In the genomic region with DNA sequence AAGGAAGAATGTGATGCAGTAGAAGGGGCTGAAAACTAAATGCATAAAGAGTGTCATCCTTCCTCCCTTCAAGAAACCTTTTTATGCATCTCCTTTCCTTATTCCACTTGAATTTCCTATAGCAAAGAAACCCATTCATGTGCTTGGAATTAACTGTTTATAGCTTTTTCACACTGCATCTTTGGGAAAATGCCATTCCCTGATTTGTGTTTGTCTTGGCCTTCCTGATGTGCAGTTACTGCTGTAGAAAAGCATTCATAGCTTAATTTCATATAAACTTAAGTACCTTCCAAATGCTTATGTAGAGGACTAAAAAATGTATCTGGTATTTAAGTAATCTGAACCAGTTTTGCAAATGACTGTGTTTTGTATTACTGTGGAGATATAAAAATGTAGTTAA, we compare ENCODE assay signal across 19 cellular contexts.
DNase-seq lines count a peak whose midpoint lies in the region; ATAC-seq and TF ChIP-seq lines count a peak whose summit lies in the region.
"Had no signal": no experiment of that assay in that cellular context is flagged by ENCODE, and none has a peak within 500 bp of the region (broad histone marks: within the 10 kb centered on the region; RNA-seq: fewer than 3 reads in every experiment).

No MANE protein-coding gene starts in this region.

- H3K9me3 ChIP-seq in MG63: peaks cover 22% of the 10 kb centered on the region
- H3K9me3 ChIP-seq: BE2C, HAP-1 had no signal

- CTCF ChIA-PET in AG04449 (lab: Yijun Ruan, JAX): no interaction called here

- H3K9me3 Mint-ChIP-seq in chondrocyte (ENCODE audit: low read depth): peaks cover 8% of the 10 kb centered on the region

- peaks cover 18% of the 10 kb centered on the region for H3K27me3 Mint-ChIP-seq in chondrocyte (ENCODE audit: low read depth)

- no peaks in the 10 kb centered on the region for H3K36me3 Mint-ChIP-seq in chondrocyte (ENCODE audit: low read depth)
- H3K36me3 Mint-ChIP-seq: CD14-positive monocyte had no signal

- H3K27ac Mint-ChIP-seq in chondrocyte (ENCODE audit: unreplicated experiment): peak overlapping the region; percentile 63
- H3K27ac Mint-ChIP-seq: CD14-positive monocyte; CD4-positive, alpha-beta T cell; CD8-positive, alpha-beta memory T cell; HFFc6 had no signal

- ATAC-seq in HG03342 (IDR thresholded peaks at IDR 0.05; ENCODE audit: unreplicated experiment) (no peak), HG03135 (IDR thresholded peaks at IDR 0.05; ENCODE audit: unreplicated experiment) (no peak)

- DNase-seq in AG04449 (ENCODE audit: low read depth, low spot score): peak; percentile 29
- peak; percentile 18 for DNase-seq in MG63
- no peak for DNase-seq in chondrocyte (ENCODE audit: low spot score)
- peak; percentile 55 for DNase-seq in fibroblast of peridontal ligament (ENCODE audit: extremely low read depth)
- DNase-seq in DMS153 treated with DMSO at 0.1 percent for 48 hours (lab: John Stamatoyannopoulos, UW; ENCODE audit: unreplicated experiment): no peak
- DNase-seq: AML-193; BE2C; CD4-positive, alpha-beta T cell; CD8-positive, alpha-beta memory T cell; DMS 273 treated with DMSO at 0.1 percent for 48 hours; DMS53; DMS79 treated with DMSO at 0.1 percent for 48 hours; GOT3; HFFc6 had no signal

- no peak for TF ChIP-seq CTCF in AG04449 (IDR thresholded peaks at IDR 0.05; ENCODE audit: insufficient read depth, low read length, missing control alignments)
- no peak for TF ChIP-seq CTCF in chondrocyte (IDR thresholded peaks at IDR 0.05)

- peaks cover 22% of the 10 kb centered on the region for H3K4me1 Mint-ChIP-seq in chondrocyte (ENCODE audit: low read depth)
- H3K4me1 Mint-ChIP-seq: CD8-positive, alpha-beta memory T cell had no signal

- H3K27me3 ChIP-seq in MG63: no peaks in the 10 kb centered on the region
- H3K27me3 ChIP-seq: BE2C; BLaER1 treated with 17β-estradiol and CSF1 and Interleukin-3, amounts not matched to agents 10 nM and 100 nM had no signal

- H3K4me3 Mint-ChIP-seq in chondrocyte (ENCODE audit: unreplicated experiment): no peak overlapping the region
- H3K4me3 Mint-ChIP-seq: CD14-positive monocyte; CD4-positive, alpha-beta T cell; CD8-positive, alpha-beta memory T cell; HFFc6 had no signal

- H3K4me3 ChIP-seq in AG04449 (ENCODE audit: low read depth, low read length): no peak overlapping the region
- H3K4me3 ChIP-seq in MG63: no peak overlapping the region
- H3K4me3 ChIP-seq: BLaER1 treated with 17β-estradiol and CSF1 and Interleukin-3, amounts not matched to agents 10 nM and 100 nM; HAP-1 had no signal

- no peaks in the 10 kb centered on the region for H3K36me3 ChIP-seq in MG63
- H3K36me3 ChIP-seq: BE2C; BLaER1 treated with 17β-estradiol and CSF1 and Interleukin-3, amounts not matched to agents 10 nM and 100 nM; HAP-1 had no signal

- POLR2A ChIA-PET in AG04449 (lab: Yijun Ruan, JAX): no interaction called here

Comparison
In these comparisons a context has a peak if more than half of its experiments do, and no peak if none do; other contexts are left out.
1. DNase-seq: peak in AG04449 (single experiment), MG63 (single experiment) and fibroblast of peridontal ligament (single experiment); none in chondrocyte (single experiment) and DMS153 treated with DMSO at 0.1 percent for 48 hours (single experiment).